19 cellular contexts compared by ENCODE assay signal in genomic region chr6:64013061-64013410, GRCh38.
DNase-seq lines count a peak whose midpoint lies in the region; FAIRE-seq and TF ChIP-seq lines count a peak whose summit lies in the region.
"Had no signal": no experiment of that assay in that cellular context is flagged by ENCODE, and none has a peak within 500 bp of the region (broad histone marks: within the 10 kb centered on the region; RNA-seq: fewer than 3 reads in every experiment).

No MANE protein-coding gene starts in this region.

- peaks cover 2% of the 10 kb centered on the region for H3K27me3 ChIP-seq in endocrine pancreas (ENCODE audit: control insufficient read depth, insufficient read depth, low read length)
- H3K27me3 ChIP-seq: adrenal gland, tibial artery had no signal

- DNase-seq in DMS114 treated with DMSO at 0.1 percent for 48 hours (lab: John Stamatoyannopoulos, UW; ENCODE audit: unreplicated experiment) (peak; percentile 28), NCI-H2171 treated with DMSO at 0.1 percent for 48 hours (lab: John Stamatoyannopoulos, UW) (peak; percentile 77), GM12891 (ENCODE audit: insufficient read length, low spot score) (no peak), NCI-H526 treated with DMSO at 0.1 percent for 48 hours (lab: John Stamatoyannopoulos, UW) (no peak), middle frontal gyrus (ENCODE audit: extremely low spot score, low spot score) (no peak)
- no peak for DNase-seq in activated CD8-positive, alpha-beta memory T cell treated with anti-CD3 and anti-CD28 coated beads, Interleukin-2, amount 50 U/mL, for 4 hours
- DNase-seq: activated CD8-positive, alpha-beta memory T cell treated with anti-CD3 and anti-CD28 coated beads for 24 hours; adrenal gland; DMS53; NCI-H510A; T-helper 1 cell; tibial artery had no signal

- H3K36me3 ChIP-seq in endocrine pancreas (ENCODE audit: control insufficient read depth, insufficient read depth, low read length): no peaks in the 10 kb centered on the region
- H3K36me3 ChIP-seq: adrenal gland, tibial artery had no signal

- TF ChIP-seq POLR2A in GM12891 (IDR thresholded peaks at IDR 0.05; ENCODE audit: low read depth, low read length): no peak

- no peak for FAIRE-seq in GM12891 (lab: Jason Lieb, UNC)
- FAIRE-seq: GM18507, GM19239 had no signal

- H3K4me1 ChIP-seq in endocrine pancreas (ENCODE audit: control insufficient read depth, insufficient read depth, low read length): peaks cover 6% of the 10 kb centered on the region
- H3K4me1 ChIP-seq: adrenal gland, tibial artery had no signal

- peaks cover 18% of the 10 kb centered on the region for H3K4me1 Mint-ChIP-seq in nephron

- TF ChIP-seq CTCF in nephron (IDR thresholded peaks at IDR 0.05; ENCODE audit: unreplicated experiment in 3 of 3): no peak

- no peaks in the 10 kb centered on the region for H3K36me3 Mint-ChIP-seq in nephron (ENCODE audit: low read depth)

- H3K27me3 Mint-ChIP-seq in nephron (ENCODE audit: low read depth): no peaks in the 10 kb centered on the region

- H3K4me3 ChIP-seq in endocrine pancreas (ENCODE audit: control insufficient read depth, insufficient read depth, low read length): peak overlapping the region; percentile 53
- H3K4me3 ChIP-seq: adrenal gland, lung, tibial artery had no signal

- no peaks in the 10 kb centered on the region for H3K9me3 ChIP-seq in endocrine pancreas (ENCODE audit: control insufficient read depth, low read length)
- H3K9me3 ChIP-seq: adrenal gland, tibial artery had no signal

- H3K4me3 Mint-ChIP-seq in nephron: peak overlapping the region in 1 of 3 experiments; percentile 18
- H3K4me3 Mint-ChIP-seq: neural crest cell had no signal

- peak overlapping the region; percentile 88 to 89 (median 89) for H3K27ac Mint-ChIP-seq in nephron
- H3K27ac Mint-ChIP-seq: activated T-helper 2 cell treated with anti-CD3 and anti-CD28 coated beads, Interferon-gamma antibody, Interleukin-2, Interleukin-4, amounts not matched to agents 10 μg/mL and 5 μg/mL and 100 μg/mL, durations not matched to agents 14 hours and 24 hours and 36 hours had no signal

- H3K9me3 Mint-ChIP-seq in nephron: peaks cover 8% of the 10 kb centered on the region
- H3K9me3 Mint-ChIP-seq: neural crest cell had no signal

- no peak overlapping the region for H3K9ac ChIP-seq in endocrine pancreas (ENCODE audit: control insufficient read depth, insufficient read depth, low read length)

TF ChIP-seq in GM12891, 5 proteins besides CTCF, POLR2A, EP300 and RAD21:
- no peak for TF ChIP-seq POU2F2 (IDR thresholded peaks at IDR 0.05; ENCODE audit: low read depth, low read length)
- no peak for TF ChIP-seq PAX5 (IDR thresholded peaks at IDR 0.05; ENCODE audit: insufficient read depth, low read length, severe bottlenecking)
- TF ChIP-seq POLR2AphosphoS5 (IDR thresholded peaks at IDR 0.05; ENCODE audit: low read depth, low read length): no peak
- no peak for TF ChIP-seq TAF1 (IDR thresholded peaks at IDR 0.05; ENCODE audit: low read depth, low read length)
- no peak for TF ChIP-seq SPI1 (IDR thresholded peaks at IDR 0.05; ENCODE audit: low read depth, low read length)
TF ChIP-seq in GM12891: peak in this region for 0.

Comparison
In these comparisons a context has a peak if more than half of its experiments do, and no peak if none do; other contexts are left out.
1. DNase-seq: peak in DMS114 treated with DMSO at 0.1 percent for 48 hours (single experiment) and NCI-H2171 treated with DMSO at 0.1 percent for 48 hours (single experiment); none in activated CD8-positive, alpha-beta memory T cell treated with anti-CD3 and anti-CD28 coated beads, Interleukin-2, amount 50 U/mL, for 4 hours (single experiment), GM12891 (single experiment), NCI-H526 treated with DMSO at 0.1 percent for 48 hours (single experiment) and middle frontal gyrus (single experiment).